ENCODE assay signal across 13 cellular contexts in genomic region chr2:37283207-37283606, GRCh38. TPM values are rescaled to one million over a fixed set of nuclear protein-coding genes. Genes with fewer than 3 reads are reported as not detected.
DNase-seq lines count a peak whose midpoint lies in the region; ATAC-seq and TF ChIP-seq lines count a peak whose summit lies in the region.
"Had no signal": no experiment of that assay in that cellular context is flagged by ENCODE, and none has a peak within 500 bp of the region (broad histone marks: within the 10 kb centered on the region; RNA-seq: fewer than 3 reads in every experiment).

No MANE protein-coding gene starts in this region.

- intact Hi-C loops in aorta (cut with DNase I): no loop called here

- DNase-seq in HCEC 1CT (peak; percentile 91), amniotic stem cell (lab: John Stamatoyannopoulos, UW) (peak; percentile 83), fibroblast of villous mesenchyme (ENCODE audit: low read depth) (peak; percentile 61), aorta (no peak), activated T-cell treated with anti-CD3 and anti-CD28 coated beads for 4 hours (no peak), caudate nucleus (lab: John Stamatoyannopoulos, UW) (no peak)
- DNase-seq: activated T-cell treated with anti-CD3 and anti-CD28 coated beads, Interleukin-2, amount 50 U/mL, for 4 hours; DMS153; NCI-H526 treated with DMSO at 0.1 percent for 48 hours; nucleus accumbens; SIG-M5; stimulated activated CD4-positive, alpha-beta T cell treated with anti-CD3 and anti-CD28 coated beads, Interleukin-4, amount 100 ng/mL, for 4 hours had no signal

- no peak for TF ChIP-seq CTCF in fibroblast of villous mesenchyme (IDR thresholded peaks at IDR 0.05; ENCODE audit: insufficient read depth, low read depth, low read length)

- H3K4me3 ChIP-seq in fibroblast of villous mesenchyme (ENCODE audit: low read depth, low read length): no peak overlapping the region
- no peak overlapping the region for H3K4me3 ChIP-seq in aorta (ENCODE audit: low read length in 2 of 2)

- H3K27me3 ChIP-seq in aorta (ENCODE audit: control insufficient read depth in 1 of 2, insufficient read depth in 2 of 2, low read length in 1 of 2): no peaks in the 10 kb centered on the region

- H3K9me3 ChIP-seq in aorta (ENCODE audit: control insufficient read depth, low read length): no peaks in the 10 kb centered on the region

- no peaks in the 10 kb centered on the region for H3K36me3 ChIP-seq in aorta (ENCODE audit: control insufficient read depth in 1 of 2, insufficient read depth in 2 of 2, low read length in 1 of 2)

- H3K27ac ChIP-seq in aorta (ENCODE audit: low read depth in 1 of 2, low read length in 2 of 2): peak overlapping the region; percentile 26 to 67
- H3K27ac ChIP-seq in caudate nucleus (ENCODE audit: low read depth, low read length): no peak overlapping the region

- 11 to 29% methylated on average over 2 of the region's 2 CpGs for WGBS in aorta, 2 donors

- H3K4me1 ChIP-seq in aorta (ENCODE audit: control insufficient read depth in 1 of 2, insufficient read depth in 2 of 2, low read length in 2 of 2): peaks cover 0 to 6% of the 10 kb centered on the region in 2 donors

- ATAC-seq in aorta (ENCODE audit: low FRiP score) (no peak), HG02588 (IDR thresholded peaks at IDR 0.05; ENCODE audit: unreplicated experiment) (no peak)
- ATAC-seq: activated T-cell treated with anti-CD3 and anti-CD28 coated beads, Interleukin-2, amount 50 U/mL, for 4 hours had no signal

RNA-seq across cellular contexts. Expression of gene PRKD3, which starts 41.4 kb away (rescaled TPM):
- 59.9 and 85.9 TPM in 2 replicates for total RNA-seq in fibroblast of villous mesenchyme
- total RNA-seq in aorta: 10 to 100 TPM; 43.2 to 54.8 TPM
- polyA plus RNA-seq in aorta: 10 to 100 TPM; 14.1 to 14.8 TPM

RNA-seq across cellular contexts. Expression of gene NDUFAF7, which starts 51.7 kb away (rescaled TPM):
- total RNA-seq in fibroblast of villous mesenchyme (9.7 and 13.0 TPM in 2 replicates), aorta (10 to 100 TPM; 17.0 to 23.9 TPM)
- 10 to 100 TPM in 1 of 2 donors, 1 to 10 TPM in 1; 7.5 to 18.7 TPM for polyA plus RNA-seq in aorta

RNA-seq across cellular contexts. Expression of gene CEBPZ, which starts 51.8 kb away (rescaled TPM):
- total RNA-seq in fibroblast of villous mesenchyme: 29.0 and 44.9 TPM in 2 replicates
- 10 to 100 TPM; 37.0 to 38.1 TPM for total RNA-seq in aorta
- polyA plus RNA-seq in aorta: 10 to 100 TPM; 19.5 to 35.0 TPM

Comparison
In these comparisons a context has a peak if more than half of its experiments do, and no peak if none do; other contexts are left out.
1. DNase-seq: peak in HCEC 1CT (single experiment), amniotic stem cell (single experiment) and fibroblast of villous mesenchyme (single experiment); none in aorta (0 of 2), activated T-cell treated with anti-CD3 and anti-CD28 coated beads for 4 hours (single experiment) and caudate nucleus (0 of 61).